8 cellular contexts compared by ENCODE assay signal in the genomic region with DNA sequence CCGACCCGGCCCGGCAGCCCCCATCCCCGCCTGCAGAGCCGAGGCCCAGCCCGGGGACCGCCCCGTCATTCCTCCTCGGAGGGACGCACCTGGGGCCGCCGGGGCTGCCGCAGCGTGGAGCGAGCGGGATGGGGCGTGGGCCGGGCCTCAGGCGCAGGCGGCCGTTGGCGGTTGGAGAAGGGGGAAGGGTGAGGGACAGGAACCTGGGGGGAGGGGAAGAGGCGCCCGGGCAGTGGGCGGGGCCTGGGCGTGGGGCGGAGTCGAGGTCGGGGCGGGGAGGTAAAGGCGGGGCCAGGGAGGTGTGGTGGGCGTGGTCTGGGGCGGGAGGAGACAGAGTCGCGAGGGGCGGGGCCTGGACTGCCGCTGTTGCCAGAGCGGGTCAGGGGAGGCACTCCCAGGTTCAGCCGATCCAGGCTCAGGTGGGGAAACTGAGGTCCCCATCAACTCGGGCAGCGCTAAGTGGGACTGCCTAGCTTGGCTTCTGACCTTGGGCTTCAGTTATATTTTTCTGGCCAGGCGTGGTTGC. TPM values are rescaled to one million over a fixed set of nuclear protein-coding genes. Genes with fewer than 3 reads are reported as not detected.
DNase-seq lines count a peak whose midpoint lies in the region; ATAC-seq and TF ChIP-seq lines count a peak whose summit lies in the region.

A gene with protein sequence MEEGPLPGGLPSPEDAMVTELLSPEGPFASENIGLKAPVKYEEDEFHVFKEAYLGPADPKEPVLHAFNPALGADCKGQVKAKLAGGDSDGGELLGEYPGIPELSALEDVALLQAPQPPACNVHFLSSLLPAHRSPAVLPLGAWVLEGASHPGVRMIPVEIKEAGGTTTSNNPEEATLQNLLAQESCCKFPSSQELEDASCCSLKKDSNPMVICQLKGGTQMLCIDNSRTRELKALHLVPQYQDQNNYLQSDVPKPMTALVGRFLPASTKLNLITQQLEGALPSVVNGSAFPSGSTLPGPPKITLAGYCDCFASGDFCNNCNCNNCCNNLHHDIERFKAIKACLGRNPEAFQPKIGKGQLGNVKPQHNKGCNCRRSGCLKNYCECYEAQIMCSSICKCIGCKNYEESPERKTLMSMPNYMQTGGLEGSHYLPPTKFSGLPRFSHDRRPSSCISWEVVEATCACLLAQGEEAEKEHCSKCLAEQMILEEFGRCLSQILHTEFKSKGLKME (minus strand): TSS at position 190 of the 526 bp plus-strand sequence. CDS start 860 bp downstream, outside the sequence.

- H3K36me3 ChIP-seq in adrenal gland (replicated peaks in 1 of 2): peaks cover 0 to 4% of the 10 kb centered on the region in 2 donors

- peak; percentile 95 for ATAC-seq in left ventricle myocardium superior
- no peak for ATAC-seq in GM18907 (IDR thresholded peaks at IDR 0.05; ENCODE audit: unreplicated experiment)

- no peak within 1 kb of the TSS for H3K27ac ChIP-seq in adrenal gland

- DNase-seq in NCI-H446 (lab: John Stamatoyannopoulos, UW) (peak; percentile 3 to 50), NCI-H446 treated with DMSO at 0.1 percent for 48 hours (lab: John Stamatoyannopoulos, UW) (no peak), NCI-H1417 (lab: John Stamatoyannopoulos, UW) (peak; percentile 85 to 93 (median 85)), T-helper 2 cell (peak; percentile 74 to 94 (median 88)), adrenal gland (peak; percentile 91 to 96 (median 93)), left ventricle myocardium superior (peak; percentile 90), retinal pigment epithelial cell (ENCODE audit: low read depth) (no peak)

- intact Hi-C loops in adrenal gland (cut with DNase I): no loop called here
- intact Hi-C loops in left ventricle myocardium superior (cut with micrococcal nuclease): no loop called here

- no peak for TF ChIP-seq CTCF in adrenal gland (IDR thresholded peaks at IDR 0.05)
- TF ChIP-seq CTCF in retinal pigment epithelial cell (conservative IDR thresholded peaks at IDR 0.05; ENCODE audit: low read depth, low read length): no peak

- H3K4me3 ChIP-seq in adrenal gland (peak within 1 kb of the TSS in 2 of 4 donors; percentile 1 to 65), retinal pigment epithelial cell (ENCODE audit: low read length) (peak within 1 kb of the TSS; percentile 29)

- H3K9me3 ChIP-seq in adrenal gland (replicated peaks in 1 of 3): no peaks in the 10 kb centered on the region

- no peaks in the 10 kb centered on the region for H3K4me1 ChIP-seq in adrenal gland (replicated peaks in 1 of 2)

- WGBS in adrenal gland, 4 donors: 0 to 43% (median 2%) methylated on average over 1 to 42 of the region's 42 CpGs

- no peak for TF ChIP-seq POLR2A in adrenal gland (IDR thresholded peaks at IDR 0.05)

- H3K27me3 ChIP-seq in adrenal gland: no peaks in the 10 kb centered on the region

RNA-seq across cellular contexts. Expression of the gene that starts here (rescaled TPM):
- 1 to 10 TPM in 7 of 8 donors, under 1 TPM in 1; 0.42 to 6.6 (median 3.1) TPM for total RNA-seq in adrenal gland
- polyA plus RNA-seq in adrenal gland: 1 to 10 TPM in 2 of 3 donors, under 1 TPM in 1; 0.71 to 1.8 (median 1.4) TPM
- total RNA-seq in left ventricle myocardium superior: 0.32 TPM

Comparison
In these comparisons a context has a peak if more than half of its experiments do, and no peak if none do; other contexts are left out.
1. DNase-seq: peak in NCI-H446 (2 of 2), NCI-H1417 (3 of 3), T-helper 2 cell (5 of 5) and adrenal gland (7 of 7); none in NCI-H446 treated with DMSO at 0.1 percent for 48 hours (single experiment) and retinal pigment epithelial cell (single experiment).
2. Peak in DNase-seq and ATAC-seq in left ventricle myocardium superior; RNA of the gene not detected or under 1 TPM.